In genomic region chr2:231951452-231951851, GRCh38 we compare ENCODE assay signal across 9 cellular contexts. TPM values are rescaled to one million over a fixed set of nuclear protein-coding genes. Genes with fewer than 3 reads are reported as not detected.
"Had no signal": no experiment of that assay in that cellular context is flagged by ENCODE, and none has a peak within 500 bp of the region (broad histone marks: within the 10 kb centered on the region; RNA-seq: fewer than 3 reads in every experiment).

No MANE protein-coding gene starts in this region.

- H3K9ac ChIP-seq: GM23248 had no signal

- H2AFZ ChIP-seq: GM23248 had no signal

- H3K4me1 ChIP-seq: HAP-1 had no signal

- H3K27ac ChIP-seq: GM23248 had no signal

- DNase-seq: GM23248, GOT3, H7, IMR-90, KBM-7 had no signal

- H3K36me3 ChIP-seq: HAP-1 had no signal

- ATAC-seq: HCT116 had no signal

- H3K4me3 ChIP-seq: GM23248, HAP-1 had no signal

RNA-seq across cellular contexts. Expression of gene NPPC, which starts 25.3 kb away (rescaled TPM):
- total RNA-seq: GM23248, H4, HT-29 had no signal
